In the genomic region with DNA sequence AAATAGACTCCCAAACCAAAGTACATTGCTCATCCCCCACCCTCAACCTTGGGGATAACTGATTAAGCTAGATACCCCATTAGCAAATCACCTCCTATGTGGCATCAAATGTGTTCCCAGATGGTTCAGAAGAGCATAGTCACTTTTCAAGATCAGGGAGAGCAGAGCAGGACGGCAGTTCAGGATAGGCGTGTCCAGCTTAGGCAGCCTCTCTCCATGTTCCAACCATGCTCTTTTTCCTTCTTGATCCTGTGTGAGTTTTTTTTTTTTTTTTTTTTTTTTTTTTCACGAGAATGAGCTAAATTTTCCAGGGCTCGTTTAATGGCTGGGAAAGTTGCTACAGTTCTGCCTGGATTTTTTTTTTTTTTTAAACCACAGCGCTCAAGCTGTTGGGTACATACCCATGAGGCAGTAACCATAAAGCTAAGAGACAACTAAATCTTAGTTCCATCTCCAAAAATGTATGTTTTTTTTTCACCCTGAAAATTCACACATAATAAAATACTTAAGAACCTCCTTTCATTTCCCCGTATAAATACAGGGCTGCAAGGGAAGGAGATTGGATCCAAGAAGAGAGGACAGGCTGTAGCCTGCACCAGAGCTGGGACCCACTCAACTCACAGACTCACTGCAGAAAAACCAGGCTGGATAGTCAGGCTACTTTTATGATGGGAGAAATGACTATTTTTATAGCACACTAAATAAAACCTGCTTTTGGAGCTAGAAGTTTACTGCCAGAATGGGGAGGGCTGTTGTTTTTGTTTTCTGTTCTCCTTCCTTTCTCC, we compare ENCODE assay signal across 15 cellular contexts.
"Had no signal": no experiment of that assay in that cellular context is flagged by ENCODE, and none has a peak within 500 bp of the region (broad histone marks: within the 10 kb centered on the region; RNA-seq: fewer than 3 reads in every experiment).

No MANE protein-coding gene starts in this region.

- H3K4me1 Mint-ChIP-seq: activated CD4-positive, alpha-beta memory T cell treated with anti-CD3 and anti-CD28 coated beads, Interleukin-2, amount 10 ng/mL, durations not matched to agents 7 days and 5 days had no signal

- H3K4me3 Mint-ChIP-seq: activated CD4-positive, alpha-beta memory T cell treated with anti-CD3 and anti-CD28 coated beads, Interleukin-2, amount 10 ng/mL, durations not matched to agents 7 days and 5 days; activated naive CD8-positive, alpha-beta T cell had no signal

- H3K27ac ChIP-seq: breast epithelium, foreskin keratinocyte, neutrophil, psoas muscle, tibial nerve had no signal

- H3K4me3 ChIP-seq: breast epithelium, psoas muscle, tibial nerve had no signal

- H3K27me3 ChIP-seq: breast epithelium, foreskin keratinocyte, neutrophil, tibial nerve had no signal

- DNase-seq: activated CD4-positive, alpha-beta memory T cell treated with anti-CD3 and anti-CD28 coated beads, Interleukin-2, amount 10 ng/mL, durations not matched to agents 7 days and 5 days; activated CD4-positive, alpha-beta T cell treated with anti-CD3 and anti-CD28 coated beads for 1 hour; activated gamma-delta T cell; activated T-cell treated with anti-CD3 and anti-CD28 coated beads, Interleukin-2, amount 50 U/mL, for 48 hours; amygdala; foreskin keratinocyte; head of caudate nucleus; islet precursor cell; psoas muscle; stimulated activated CD4-positive, alpha-beta T cell treated with anti-CD3 and anti-CD28 coated beads, Interleukin-15, amount 100 ng/mL, for 24 hours; stimulated activated CD4-positive, alpha-beta T cell treated with anti-CD3 and anti-CD28 coated beads, Interleukin-4, amount 100 ng/mL, for 24 hours had no signal

- H3K4me1 ChIP-seq: breast epithelium, foreskin keratinocyte had no signal

- H3K9me3 Mint-ChIP-seq: activated CD4-positive, alpha-beta memory T cell treated with anti-CD3 and anti-CD28 coated beads, Interleukin-2, amount 10 ng/mL, durations not matched to agents 7 days and 5 days had no signal

- H3K27me3 Mint-ChIP-seq: activated naive CD8-positive, alpha-beta T cell had no signal

- H3K36me3 ChIP-seq: breast epithelium, neutrophil, tibial nerve had no signal

- H3K9me3 ChIP-seq: breast epithelium, neutrophil, psoas muscle, tibial nerve had no signal

- H3K36me3 Mint-ChIP-seq: activated naive CD8-positive, alpha-beta T cell had no signal

- H3K27ac Mint-ChIP-seq: activated CD4-positive, alpha-beta memory T cell treated with anti-CD3 and anti-CD28 coated beads, Interleukin-2, amount 10 ng/mL, durations not matched to agents 7 days and 5 days; activated naive CD8-positive, alpha-beta T cell had no signal
